Comparison of ENCODE assay signal across 29 cellular contexts in genomic region chrX:43357741-43358140, GRCh38.
"Had no signal": no experiment of that assay in that cellular context is flagged by ENCODE, and none has a peak within 500 bp of the region (broad histone marks: within the 10 kb centered on the region; RNA-seq: fewer than 3 reads in every experiment).

No MANE protein-coding gene starts in this region.

- ATAC-seq: left colon; natural killer cell; psoas muscle; right lobe of liver; stimulated activated effector memory CD8-positive, alpha-beta T cell treated with anti-CD3 and anti-CD28 coated beads, Interleukin-12 subunit alpha, Interleukin-12 subunit beta, amount 100 ng/mL, for 72 hours; upper lobe of right lung had no signal

- H3K4me1 Mint-ChIP-seq: immature natural killer cell; mesothelial cell of epicardium; naive B cell; natural killer cell; nephron progenitor cell; neural progenitor cell; stimulated activated effector memory CD8-positive, alpha-beta T cell treated with anti-CD3 and anti-CD28 coated beads, Interleukin-12 subunit alpha, Interleukin-12 subunit beta, amount 100 ng/mL, for 72 hours had no signal

- H3K27ac Mint-ChIP-seq: immature natural killer cell; mesothelial cell of epicardium; naive B cell; natural killer cell; nephron progenitor cell; neural progenitor cell; stimulated activated effector memory CD8-positive, alpha-beta T cell treated with anti-CD3 and anti-CD28 coated beads, Interleukin-12 subunit alpha, Interleukin-12 subunit beta, amount 100 ng/mL, for 72 hours; stimulated activated naive CD8-positive, alpha-beta T cell treated with anti-CD3 and anti-CD28 coated beads, Interleukin-15, Interleukin-2, amounts not matched to agents 100 ng/mL and 50 ng/mL, for 24 hours had no signal

- DNase-seq: hypothalamus; immature natural killer cell; kidney; left colon; left ventricle myocardium inferior; mesendoderm; naive B cell; natural killer cell; nephron progenitor cell; occipital lobe; psoas muscle; right lobe of liver; spleen; stimulated activated CD4-positive, alpha-beta T cell treated with anti-CD3 and anti-CD28 coated beads, Interleukin-4, amount 100 ng/mL, for 24 hours; stimulated activated naive CD4-positive, alpha-beta T cell; tibial artery; trophoblast cell; upper lobe of right lung had no signal

- H3K27me3 Mint-ChIP-seq: naive B cell; stimulated activated naive CD8-positive, alpha-beta T cell treated with anti-CD3 and anti-CD28 coated beads, Interleukin-15, Interleukin-2, amounts not matched to agents 100 ng/mL and 50 ng/mL, for 24 hours had no signal

- H3K4me1 ChIP-seq: left ventricle myocardium inferior, neural progenitor cell, parathyroid adenoma, psoas muscle, right atrium auricular region, right lobe of liver, spleen, suprapubic skin, tibial artery, upper lobe of right lung had no signal

- H3K79me2 ChIP-seq: parathyroid adenoma had no signal

- H3K9ac ChIP-seq: neural progenitor cell, parathyroid adenoma had no signal

- H3K27me3 ChIP-seq: neural progenitor cell, neutrophil, right atrium auricular region, right lobe of liver, spleen, suprapubic skin, tibial artery, upper lobe of right lung had no signal

- H3K4me3 Mint-ChIP-seq: immature natural killer cell; mesothelial cell of epicardium; naive B cell; natural killer cell; nephron progenitor cell; neural progenitor cell; stimulated activated effector memory CD8-positive, alpha-beta T cell treated with anti-CD3 and anti-CD28 coated beads, Interleukin-12 subunit alpha, Interleukin-12 subunit beta, amount 100 ng/mL, for 72 hours; stimulated activated naive CD8-positive, alpha-beta T cell treated with anti-CD3 and anti-CD28 coated beads, Interleukin-15, Interleukin-2, amounts not matched to agents 100 ng/mL and 50 ng/mL, for 24 hours had no signal

- H3K4me2 ChIP-seq: neural progenitor cell had no signal

- H3K36me3 Mint-ChIP-seq: immature natural killer cell; mesothelial cell of epicardium; naive B cell; natural killer cell; neural progenitor cell; stimulated activated effector memory CD8-positive, alpha-beta T cell treated with anti-CD3 and anti-CD28 coated beads, Interleukin-12 subunit alpha, Interleukin-12 subunit beta, amount 100 ng/mL, for 72 hours had no signal

- H3K4me3 ChIP-seq: left ventricle myocardium inferior, lung, neural progenitor cell, psoas muscle, right atrium auricular region, right lobe of liver, skin epidermis, spleen, suprapubic skin, thoracic aorta, tibial artery, upper lobe of right lung had no signal

- H2AFZ ChIP-seq: neural progenitor cell, parathyroid adenoma had no signal

- H3K9me3 Mint-ChIP-seq: immature natural killer cell; natural killer cell; nephron progenitor cell; neural progenitor cell; stimulated activated effector memory CD8-positive, alpha-beta T cell treated with anti-CD3 and anti-CD28 coated beads, Interleukin-12 subunit alpha, Interleukin-12 subunit beta, amount 100 ng/mL, for 72 hours; stimulated activated naive CD8-positive, alpha-beta T cell treated with anti-CD3 and anti-CD28 coated beads, Interleukin-15, Interleukin-2, amounts not matched to agents 100 ng/mL and 50 ng/mL, for 24 hours had no signal

- H3K36me3 ChIP-seq: left ventricle myocardium inferior, neural progenitor cell, neutrophil, right atrium auricular region, right lobe of liver, spleen, suprapubic skin, thoracic aorta, tibial artery, upper lobe of right lung had no signal

- H3K9me3 ChIP-seq: left ventricle myocardium inferior, neutrophil, psoas muscle, right atrium auricular region, right lobe of liver, spleen, suprapubic skin, thoracic aorta, tibial artery, upper lobe of right lung had no signal

- H3K27ac ChIP-seq: left ventricle myocardium inferior, neural progenitor cell, neutrophil, parathyroid adenoma, psoas muscle, right atrium auricular region, right lobe of liver, skin epidermis, spleen, suprapubic skin, thoracic aorta, tibial artery, upper lobe of right lung had no signal
